ENCODE assay signal across 17 cellular contexts in genomic region chr2:77348821-77349220, GRCh38.
DNase-seq lines count a peak whose midpoint lies in the region; ATAC-seq and TF ChIP-seq lines count a peak whose summit lies in the region.
"Had no signal": no experiment of that assay in that cellular context is flagged by ENCODE, and none has a peak within 500 bp of the region (broad histone marks: within the 10 kb centered on the region; RNA-seq: fewer than 3 reads in every experiment).

No MANE protein-coding gene starts in this region.

- H3K4me2 ChIP-seq in SK-N-SH (no peak overlapping the region), mesenchymal stem cell (ENCODE audit: low read length, poor library complexity, severe bottlenecking) (no peak overlapping the region)
- H3K4me2 ChIP-seq: A549; BLaER1 treated with 17β-estradiol and CSF1 and Interleukin-3, amounts not matched to agents 10 nM and 100 nM had no signal

- no peaks in the 10 kb centered on the region for H3K9me2 ChIP-seq in SK-N-SH

- H3K18ac ChIP-seq in mesenchymal stem cell (ENCODE audit: low read depth in 1 of 2, low read length in 2 of 2) = no peak overlapping the region

- CTCF ChIA-PET in SK-N-SH (lab: Yijun Ruan, JAX) = no interaction called here

- H3K4ac ChIP-seq in mesenchymal stem cell (ENCODE audit: low read depth in 1 of 2, low read length in 2 of 2) = no peak overlapping the region

- ATAC-seq in SK-N-SH treated with all-trans-retinoic acid at 6 μM for 48 hours (no peak), HG02588 (IDR thresholded peaks at IDR 0.05; ENCODE audit: unreplicated experiment) (no peak)
- ATAC-seq: A549; CD8-positive, alpha-beta T cell had no signal

- no peak overlapping the region for H3K14ac ChIP-seq in mesenchymal stem cell (ENCODE audit: low read length in 2 of 2)

- TF ChIP-seq CTCF in SK-N-SH (IDR thresholded peaks at IDR 0.05) (no peak), right atrium auricular region (IDR thresholded peaks at IDR 0.05) (no peak)

- H2AK5ac ChIP-seq in mesenchymal stem cell (ENCODE audit: low read length, severe bottlenecking) = no peak overlapping the region

- no peak overlapping the region for H4K91ac ChIP-seq in mesenchymal stem cell (ENCODE audit: low read length)

- H3K36me3 ChIP-seq in SK-N-SH (replicated peaks in 1 of 2; ENCODE audit: control insufficient read depth in 1 of 2, insufficient read depth in 2 of 2, low read length in 1 of 2) (no peaks in the 10 kb centered on the region), mesenchymal stem cell (ENCODE audit: control insufficient read depth in 1 of 2, insufficient read depth in 2 of 2, low read depth in 1 of 2, low read length in 2 of 2) (no peaks in the 10 kb centered on the region), right atrium auricular region (no peaks in the 10 kb centered on the region)
- H3K36me3 ChIP-seq: BLaER1 treated with 17β-estradiol and CSF1 and Interleukin-3, amounts not matched to agents 10 nM and 100 nM had no signal

- H3F3A ChIP-seq in SK-N-SH (replicated peaks; ENCODE audit: insufficient read depth) = no peaks in the 10 kb centered on the region

- H3K4me3 ChIP-seq in SK-N-SH (ENCODE audit: low read depth in 2 of 2, low read length in 1 of 2) (no peak overlapping the region), mesenchymal stem cell (ENCODE audit: insufficient read depth in 1 of 2, low read depth in 1 of 2, low read length in 2 of 2) (no peak overlapping the region), right atrium auricular region (no peak overlapping the region)
- H3K4me3 ChIP-seq: A549; BLaER1 treated with 17β-estradiol and CSF1 and Interleukin-3, amounts not matched to agents 10 nM and 100 nM had no signal

- H4K8ac ChIP-seq in mesenchymal stem cell (ENCODE audit: low read length) = no peak overlapping the region

- H3K79me1 ChIP-seq in mesenchymal stem cell (replicated peaks; ENCODE audit: low read length, poor library complexity, severe bottlenecking) = no peaks in the 10 kb centered on the region

- H2BK15ac ChIP-seq in mesenchymal stem cell (ENCODE audit: low read depth, poor library complexity, severe bottlenecking) = no peak overlapping the region

- H3K79me2 ChIP-seq in SK-N-SH (ENCODE audit: insufficient read depth) = no peaks in the 10 kb centered on the region

- no peaks in the 10 kb centered on the region for H4K20me1 ChIP-seq in SK-N-SH (ENCODE audit: insufficient read depth)
- H4K20me1 ChIP-seq: BLaER1 treated with 17β-estradiol and CSF1 and Interleukin-3, amounts not matched to agents 10 nM and 100 nM had no signal

- TF ChIP-seq EP300 in SK-N-SH (IDR thresholded peaks at IDR 0.05; ENCODE audit: borderline replicate concordance in 1 of 2, low read depth in 1 of 2, low read length in 1 of 2) (no peak), Ishikawa (IDR thresholded peaks at IDR 0.05; ENCODE audit: borderline replicate concordance) (no peak)

- peak overlapping the region; percentile 31 for H2BK5ac ChIP-seq in mesenchymal stem cell (ENCODE audit: low read depth, low read length, poor library complexity, severe bottlenecking)

- H3K4me1 ChIP-seq in SK-N-SH (ENCODE audit: control insufficient read depth in 1 of 2, insufficient read depth in 2 of 2, low read depth in 1 of 2, low read length in 1 of 2) (no peaks in the 10 kb centered on the region; a peak in 1 of 4 replicates), mesenchymal stem cell (ENCODE audit: control insufficient read depth, insufficient read depth, low read depth, low read length) (no peaks in the 10 kb centered on the region), right atrium auricular region (no peaks in the 10 kb centered on the region)
- H3K4me1 ChIP-seq: A549; BLaER1 treated with 17β-estradiol and CSF1 and Interleukin-3, amounts not matched to agents 10 nM and 100 nM; Caco-2 had no signal

- POLR2A ChIA-PET in SK-N-SH (lab: Yijun Ruan, JAX) = no interaction called here

- no peak overlapping the region for H2BK120ac ChIP-seq in mesenchymal stem cell (ENCODE audit: low read depth, low read length)

- no peak overlapping the region for H2BK12ac ChIP-seq in mesenchymal stem cell (ENCODE audit: low read length in 2 of 2)

- no peak overlapping the region for H3K23ac ChIP-seq in mesenchymal stem cell (ENCODE audit: low read length in 2 of 2)

- TF ChIP-seq RAD21 in SK-N-SH (IDR thresholded peaks at IDR 0.05; ENCODE audit: low read length) = no peak
- TF ChIP-seq RAD21 in Ishikawa (IDR thresholded peaks at IDR 0.05; ENCODE audit: low read depth) = no peak

- H3K9me3 ChIP-seq in SK-N-SH = no peaks in the 10 kb centered on the region
- H3K9me3 ChIP-seq in mesenchymal stem cell (ENCODE audit: control insufficient read depth, low read length) = peaks cover 3% of the 10 kb centered on the region
- H3K9me3 ChIP-seq in right atrium auricular region = peaks cover 0 to 10% of the 10 kb centered on the region in 2 donors
- H3K9me3 ChIP-seq: BLaER1 treated with 17β-estradiol and CSF1 and Interleukin-3, amounts not matched to agents 10 nM and 100 nM; Caco-2 had no signal

- H3K9ac ChIP-seq in SK-N-SH (no peak overlapping the region), mesenchymal stem cell (ENCODE audit: low read length) (no peak overlapping the region)
- H3K9ac ChIP-seq: BLaER1 treated with 17β-estradiol and CSF1 and Interleukin-3, amounts not matched to agents 10 nM and 100 nM had no signal

- DNase-seq in SK-N-SH = no peak
- no peak for DNase-seq in mesenchymal stem cell
- no peak for DNase-seq in right atrium auricular region (ENCODE audit: low spot score)
- DNase-seq: AML-193; Caco-2; Calu3; CD4-positive, alpha-beta T cell; CD8-positive, alpha-beta T cell; DMS79 treated with DMSO at 0.1 percent for 48 hours; GF-D8 had no signal

- H3K27me3 ChIP-seq in SK-N-SH (ENCODE audit: insufficient read depth) = no peaks in the 10 kb centered on the region
- H3K27me3 ChIP-seq in mesenchymal stem cell (ENCODE audit: control insufficient read depth in 1 of 2, insufficient read depth in 1 of 2, low read length in 2 of 2) = no peaks in the 10 kb centered on the region
- H3K27me3 ChIP-seq in right atrium auricular region = no peaks in the 10 kb centered on the region
- H3K27me3 ChIP-seq: BLaER1 treated with 17β-estradiol and CSF1 and Interleukin-3, amounts not matched to agents 10 nM and 100 nM had no signal

- H3K27ac ChIP-seq in SK-N-SH (ENCODE audit: low read depth in 2 of 2, low read length in 1 of 2) = no peak overlapping the region
- H3K27ac ChIP-seq in mesenchymal stem cell (ENCODE audit: low read length, poor library complexity, severe bottlenecking) = no peak overlapping the region
- no peak overlapping the region for H3K27ac ChIP-seq in right atrium auricular region
- H3K27ac ChIP-seq: 22Rv1; A549; BLaER1 treated with 17β-estradiol and CSF1 and Interleukin-3, amounts not matched to agents 10 nM and 100 nM; C4-2B had no signal

- H2AFZ ChIP-seq in SK-N-SH (ENCODE audit: low read depth) (no peak overlapping the region), mesenchymal stem cell (ENCODE audit: low read depth, low read length) (no peak overlapping the region)

TF ChIP-seq in SK-N-SH treated with all-trans-retinoic acid at 6 μM for 48 hours, 23 proteins besides CTCF, POLR2A, EP300 and RAD21 (continues in another document):
- TF ChIP-seq CSDC2 (CRISPR knock-in tag; IDR thresholded peaks at IDR 0.05) (no peak), CSRNP3 (CRISPR knock-in tag; IDR thresholded peaks at IDR 0.05) (peak; percentile 57; the same call in 1 of the 2 replicates)

TF ChIP-seq in SK-N-SH, 30 proteins besides CTCF, POLR2A, EP300 and RAD21 (continues in another document):
- TF ChIP-seq TCF12 (IDR thresholded peaks at IDR 0.05) = no peak
- no peak for TF ChIP-seq NFIC (IDR thresholded peaks at IDR 0.05; ENCODE audit: borderline replicate concordance)
- no peak for TF ChIP-seq GATA2 (CRISPR knock-in tag; IDR thresholded peaks at IDR 0.05)
- TF ChIP-seq RXRA (IDR thresholded peaks at IDR 0.05; ENCODE audit: borderline replicate concordance, low read depth) = no peak

TF ChIP-seq in Ishikawa, 13 proteins besides CTCF, POLR2A, EP300 and RAD21:
- TF ChIP-seq REST (IDR thresholded peaks at IDR 0.05; ENCODE audit: low read depth) (peak; percentile 18; the same call in 1 of the 2 replicates), CEBPB (IDR thresholded peaks at IDR 0.05) (no peak)
